In genomic region chr17:42980274-42980765, GRCh38 we compare ENCODE assay signal across 8 cellular contexts. TPM values are rescaled to one million over a fixed set of nuclear protein-coding genes. Genes with fewer than 3 reads are reported as not detected.
DNase-seq lines count a peak whose midpoint lies in the region; ATAC-seq and TF ChIP-seq lines count a peak whose summit lies in the region.

RUNDC1 (plus strand) TSS chr17:42980565; CDS start chr17:42980577, 12 bp downstream.

- H3K9me3 ChIP-seq in duodenal mucosa (ENCODE audit: control insufficient read depth in 1 of 2, low read length in 2 of 2), result no peaks in the 10 kb centered on the region
- no peaks in the 10 kb centered on the region for H3K9me3 ChIP-seq in lower lobe of right lung

- H3K36me3 ChIP-seq in duodenal mucosa (ENCODE audit: control insufficient read depth in 1 of 2, insufficient read depth in 2 of 2, low read length in 2 of 2) (peaks cover 0 to 5% of the 10 kb centered on the region in 2 donors), lower lobe of right lung (peaks cover 12% of the 10 kb centered on the region)

- ATAC-seq in GM19023 (IDR thresholded peaks at IDR 0.05; ENCODE audit: unreplicated experiment) (peak; percentile 66), HG03442 (IDR thresholded peaks at IDR 0.05; ENCODE audit: unreplicated experiment) (peak; percentile 75), lower lobe of right lung (peak; percentile 95 to 98)

- H3K27me3 Mint-ChIP-seq in activated CD4-positive, alpha-beta memory T cell treated with anti-CD3 and anti-CD28 coated beads for 36 hours, result no peaks in the 10 kb centered on the region

- TF ChIP-seq CTCF in lower lobe of right lung (IDR thresholded peaks at IDR 0.05), result no peak

- H3K27ac ChIP-seq in duodenal mucosa (ENCODE audit: low read depth, low read length), result peak within 1 kb of the TSS; percentile 82
- H3K27ac ChIP-seq in lower lobe of right lung, result peak within 1 kb of the TSS; percentile 91

- H3K9ac ChIP-seq in duodenal mucosa (ENCODE audit: low read depth in 1 of 2, low read length in 2 of 2), result peak within 1 kb of the TSS; percentile 85 to 98

- H3K4me1 ChIP-seq in duodenal mucosa (ENCODE audit: control insufficient read depth in 1 of 2, insufficient read depth in 2 of 2, low read length in 2 of 2) (peaks cover 21 to 28% of the 10 kb centered on the region in 2 donors), lower lobe of right lung (peaks cover 35% of the 10 kb centered on the region)

- intact Hi-C loops in activated CD4-positive, alpha-beta memory T cell treated with anti-CD3 and anti-CD28 coated beads for 36 hours (cut with micrococcal nuclease), result loop anchor here (1.0 to 5.0 kb wide), 3 partner anchors 16 to 133 kb away; partner anchors contain the start of genes AARSD1 and RPL27
- intact Hi-C loops in lower lobe of right lung (cut with DNase I), result no loop called here

- peak; percentile 97 for DNase-seq in AG08395 (ENCODE audit: low spot score)
- peak; percentile 94 for DNase-seq in NCI-H748 (lab: John Stamatoyannopoulos, UW; ENCODE audit: unreplicated experiment)
- peak; percentile 94 for DNase-seq in activated CD4-positive, alpha-beta memory T cell treated with anti-CD3 and anti-CD28 coated beads for 36 hours
- peak; percentile 98 for DNase-seq in lower lobe of right lung
- peak; percentile 76 to 88 (median 79) for DNase-seq in stimulated activated CD4-positive, alpha-beta T cell treated with anti-CD3 and anti-CD28 coated beads, TNF-alpha, amount 100 ng/mL, for 1 hour (ENCODE audit: low read depth in 3 of 3, low spot score in 1 of 3)

- H3K4me3 ChIP-seq in duodenal mucosa (ENCODE audit: low read depth in 1 of 2, low read length in 2 of 2), result peak within 1 kb of the TSS; percentile 81 to 92
- peak within 1 kb of the TSS; percentile 95 for H3K4me3 ChIP-seq in lower lobe of right lung

- CTCF ChIA-PET in activated CD4-positive, alpha-beta memory T cell treated with anti-CD3 and anti-CD28 coated beads for 36 hours (lab: Charles Lee), result interaction anchor here (1.8 kb wide), 1 partner anchor 18 kb away, joined by 17 read pairs; the partner anchor contains the start of gene RPL27

- peaks cover 19% of the 10 kb centered on the region for H3K36me3 Mint-ChIP-seq in activated CD4-positive, alpha-beta memory T cell treated with anti-CD3 and anti-CD28 coated beads for 36 hours

- H3K4me1 Mint-ChIP-seq in activated CD4-positive, alpha-beta memory T cell treated with anti-CD3 and anti-CD28 coated beads for 36 hours (ENCODE audit: low read depth), result peaks cover 28% of the 10 kb centered on the region

- H3K27ac Mint-ChIP-seq in activated CD4-positive, alpha-beta memory T cell treated with anti-CD3 and anti-CD28 coated beads for 36 hours, result peak within 1 kb of the TSS; percentile 88

- peak within 1 kb of the TSS; percentile 99 for H3K4me3 Mint-ChIP-seq in activated CD4-positive, alpha-beta memory T cell treated with anti-CD3 and anti-CD28 coated beads for 36 hours

- POLR2A ChIA-PET in activated CD4-positive, alpha-beta memory T cell treated with anti-CD3 and anti-CD28 coated beads for 36 hours (lab: Charles Lee), result interaction anchor here (0.7 to 1.7 kb wide), 2 partner anchors 17 to 18 kb away, joined by 3 to 7 read pairs; partner anchors contain the start of gene RPL27

- H3K27me3 ChIP-seq in duodenal mucosa (ENCODE audit: control insufficient read depth in 1 of 2, insufficient read depth in 2 of 2, low read length in 2 of 2) (no peaks in the 10 kb centered on the region), lower lobe of right lung (ENCODE audit: low read depth) (no peaks in the 10 kb centered on the region)

- H3K9me3 Mint-ChIP-seq in activated CD4-positive, alpha-beta memory T cell treated with anti-CD3 and anti-CD28 coated beads for 36 hours, result no peaks in the 10 kb centered on the region

RNA-seq across cellular contexts. Expression of gene RUNDC1, which starts in this region (rescaled TPM):
- total RNA-seq in activated CD4-positive, alpha-beta memory T cell treated with anti-CD3 and anti-CD28 coated beads for 36 hours, result 10 to 100 TPM in 1 of 2 experiments, 1 to 10 TPM in 1; 10.0 to 11.5 TPM
- 17.1 TPM for total RNA-seq in lower lobe of right lung

Comparison
In these comparisons a context has a peak if more than half of its experiments do, and no peak if none do; other contexts are left out.
1. Peak in every context shown above with its lines: DNase-seq, ATAC-seq, H3K4me3 ChIP-seq and H3K27ac ChIP-seq.